8 cellular contexts compared by ENCODE assay signal in genomic region chr1:110004583-110004982, GRCh38. TPM values are rescaled to one million over a fixed set of nuclear protein-coding genes. Genes with fewer than 3 reads are reported as not detected.
DNase-seq lines count a peak whose midpoint lies in the region; ATAC-seq and TF ChIP-seq lines count a peak whose summit lies in the region.
"Had no signal": no experiment of that assay in that cellular context is flagged by ENCODE, and none has a peak within 500 bp of the region (broad histone marks: within the 10 kb centered on the region; RNA-seq: fewer than 3 reads in every experiment).

No MANE protein-coding gene starts in this region.

- H3K9me3 Mint-ChIP-seq in GM23338 = no peaks in the 10 kb centered on the region
- H3K9me3 Mint-ChIP-seq: activated CD4-positive, alpha-beta T cell treated with anti-CD3 and anti-CD28 coated beads, Interleukin-2, amount 10 ng/mL, durations not matched to agents 7 days and 5 days had no signal

- peaks cover 53% of the 10 kb centered on the region for H3K4me1 ChIP-seq in GM23338 (ENCODE audit: insufficient read depth)

- no peaks in the 10 kb centered on the region for H3F3A ChIP-seq in GM23338 (replicated peaks; ENCODE audit: low read depth)

- H3K4me1 Mint-ChIP-seq in GM23338 = peaks cover 60% of the 10 kb centered on the region

- H3K27me3 ChIP-seq in GM23338 (ENCODE audit: insufficient read depth) = no peaks in the 10 kb centered on the region

- H4K20me1 ChIP-seq in GM23338 (replicated peaks; ENCODE audit: insufficient read depth) = peaks cover 14% of the 10 kb centered on the region; the same call in 1 of the 2 replicates

- H3K27me3 Mint-ChIP-seq in GM23338 (ENCODE audit: insufficient read depth, low read depth, poor library complexity) = no peaks in the 10 kb centered on the region
- H3K27me3 Mint-ChIP-seq: activated CD4-positive, alpha-beta T cell treated with anti-CD3 and anti-CD28 coated beads, Interleukin-2, amount 10 ng/mL, durations not matched to agents 7 days and 5 days had no signal

- H3K36me3 Mint-ChIP-seq in GM23338 (ENCODE audit: low read depth) = peaks cover 10% of the 10 kb centered on the region

- H3K9me2 ChIP-seq in GM23338 (ENCODE audit: insufficient read depth) = no peaks in the 10 kb centered on the region

- H3K27ac ChIP-seq in GM23338 (ENCODE audit: low read depth) = peak overlapping the region; percentile 70

- peak overlapping the region; percentile 97 for H3K27ac Mint-ChIP-seq in GM23338

- H3K4me3 Mint-ChIP-seq in GM23338 = peak overlapping the region; percentile 58
- H3K4me3 Mint-ChIP-seq: activated CD4-positive, alpha-beta T cell treated with anti-CD3 and anti-CD28 coated beads, Interleukin-2, amount 10 ng/mL, durations not matched to agents 7 days and 5 days had no signal

- DNase-seq in GM23338 (ENCODE audit: low spot score) (no peak), RPMI8226 (peak; percentile 28), fibroblast of mammary gland (ENCODE audit: low read depth) (no peak), skeletal muscle cell (ENCODE audit: low read depth) (no peak), OCI-M1 (lab: John Stamatoyannopoulos, UW) (no peak)
- no peak for DNase-seq in activated CD4-positive, CD25-positive, alpha-beta regulatory T cell treated with anti-CD3 and anti-CD28 coated beads, Interleukin-2, amount 50 U/mL, for 72 hours

- H2AFZ ChIP-seq in GM23338 = no peak overlapping the region

- ATAC-seq in GM23338 = peak; percentile 31
- no peak for ATAC-seq in GM19351 (IDR thresholded peaks at IDR 0.05; ENCODE audit: unreplicated experiment)

- no peak for TF ChIP-seq CTCF in GM23338 (conservative IDR thresholded peaks at IDR 0.05; ENCODE audit: low read depth in 2 of 2)
- TF ChIP-seq CTCF in fibroblast of mammary gland (conservative IDR thresholded peaks at IDR 0.05; ENCODE audit: control insufficient read depth, insufficient read depth, low read depth, low read length) = no peak

- peaks cover 71% of the 10 kb centered on the region for H3K79me2 ChIP-seq in GM23338 (replicated peaks; ENCODE audit: insufficient read depth)

- H3K4me3 ChIP-seq in GM23338 (no peak overlapping the region), fibroblast of mammary gland (ENCODE audit: control insufficient read depth, low read depth, low read length) (peak overlapping the region; percentile 25), skeletal muscle cell (ENCODE audit: low read depth, low read length) (peak overlapping the region; percentile 38)

- H3K36me3 ChIP-seq in GM23338 (ENCODE audit: insufficient read depth) = peaks cover 6% of the 10 kb centered on the region; the same call in 1 of the 2 replicates

- H3K4me2 ChIP-seq in GM23338 = peak overlapping the region; percentile 50

TF ChIP-seq in GM23338, 12 proteins besides CTCF, POLR2A, EP300 and RAD21:
- TF ChIP-seq CREB1 (CRISPR knock-in tag; IDR thresholded peaks at IDR 0.05; ENCODE audit: low read depth) (no peak), NANOG (IDR thresholded peaks at IDR 0.05; ENCODE audit: borderline replicate concordance) (no peak), STAT1 (IDR thresholded peaks at IDR 0.05; ENCODE audit: unreplicated experiment) (no peak), JUNB (IDR thresholded peaks at IDR 0.05; ENCODE audit: unreplicated experiment) (no peak), EZH2phosphoT487 (IDR thresholded peaks at IDR 0.05; ENCODE audit: unreplicated experiment) (no peak), ZNF114 (CRISPR knock-in tag; IDR thresholded peaks at IDR 0.05) (no peak)
- TF ChIP-seq, protein P1, sequence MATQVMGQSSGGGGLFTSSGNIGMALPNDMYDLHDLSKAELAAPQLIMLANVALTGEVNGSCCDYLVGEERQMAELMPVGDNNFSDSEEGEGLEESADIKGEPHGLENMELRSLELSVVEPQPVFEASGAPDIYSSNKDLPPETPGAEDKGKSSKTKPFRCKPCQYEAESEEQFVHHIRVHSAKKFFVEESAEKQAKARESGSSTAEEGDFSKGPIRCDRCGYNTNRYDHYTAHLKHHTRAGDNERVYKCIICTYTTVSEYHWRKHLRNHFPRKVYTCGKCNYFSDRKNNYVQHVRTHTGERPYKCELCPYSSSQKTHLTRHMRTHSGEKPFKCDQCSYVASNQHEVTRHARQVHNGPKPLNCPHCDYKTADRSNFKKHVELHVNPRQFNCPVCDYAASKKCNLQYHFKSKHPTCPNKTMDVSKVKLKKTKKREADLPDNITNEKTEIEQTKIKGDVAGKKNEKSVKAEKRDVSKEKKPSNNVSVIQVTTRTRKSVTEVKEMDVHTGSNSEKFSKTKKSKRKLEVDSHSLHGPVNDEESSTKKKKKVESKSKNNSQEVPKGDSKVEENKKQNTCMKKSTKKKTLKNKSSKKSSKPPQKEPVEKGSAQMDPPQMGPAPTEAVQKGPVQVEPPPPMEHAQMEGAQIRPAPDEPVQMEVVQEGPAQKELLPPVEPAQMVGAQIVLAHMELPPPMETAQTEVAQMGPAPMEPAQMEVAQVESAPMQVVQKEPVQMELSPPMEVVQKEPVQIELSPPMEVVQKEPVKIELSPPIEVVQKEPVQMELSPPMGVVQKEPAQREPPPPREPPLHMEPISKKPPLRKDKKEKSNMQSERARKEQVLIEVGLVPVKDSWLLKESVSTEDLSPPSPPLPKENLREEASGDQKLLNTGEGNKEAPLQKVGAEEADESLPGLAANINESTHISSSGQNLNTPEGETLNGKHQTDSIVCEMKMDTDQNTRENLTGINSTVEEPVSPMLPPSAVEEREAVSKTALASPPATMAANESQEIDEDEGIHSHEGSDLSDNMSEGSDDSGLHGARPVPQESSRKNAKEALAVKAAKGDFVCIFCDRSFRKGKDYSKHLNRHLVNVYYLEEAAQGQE (IDR thresholded peaks at IDR 0.05; ENCODE audit: unreplicated experiment) = no peak
- TF ChIP-seq, protein P2, sequence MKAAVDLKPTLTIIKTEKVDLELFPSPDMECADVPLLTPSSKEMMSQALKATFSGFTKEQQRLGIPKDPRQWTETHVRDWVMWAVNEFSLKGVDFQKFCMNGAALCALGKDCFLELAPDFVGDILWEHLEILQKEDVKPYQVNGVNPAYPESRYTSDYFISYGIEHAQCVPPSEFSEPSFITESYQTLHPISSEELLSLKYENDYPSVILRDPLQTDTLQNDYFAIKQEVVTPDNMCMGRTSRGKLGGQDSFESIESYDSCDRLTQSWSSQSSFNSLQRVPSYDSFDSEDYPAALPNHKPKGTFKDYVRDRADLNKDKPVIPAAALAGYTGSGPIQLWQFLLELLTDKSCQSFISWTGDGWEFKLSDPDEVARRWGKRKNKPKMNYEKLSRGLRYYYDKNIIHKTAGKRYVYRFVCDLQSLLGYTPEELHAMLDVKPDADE (IDR thresholded peaks at IDR 0.05) = no peak

RNA-seq across cellular contexts. Expression of gene AHCYL1, which starts 20.0 kb away (rescaled TPM):
- 60.4 and 63.3 TPM in 2 replicates for total RNA-seq in GM23338 (2014; rRNA removed; shearing (Covaris generic))
- polyA plus RNA-seq in GM23338 (2016; fragmentation: Nextera tagmentation; extraction: Ambion mirVana) = 65.3 and 70.0 TPM in 2 replicates

RNA-seq across cellular contexts. Expression of gene STRIP1, which starts 29.8 kb away (rescaled TPM):
- 50.6 and 63.1 TPM in 2 replicates for total RNA-seq in GM23338 (2014; rRNA removed; shearing (Covaris generic))
- polyA plus RNA-seq in GM23338 (2016; fragmentation: Nextera tagmentation; extraction: Ambion mirVana) = 13.5 and 17.2 TPM in 2 replicates
